ENCODE assay signal across 9 cellular contexts in the genomic region with DNA sequence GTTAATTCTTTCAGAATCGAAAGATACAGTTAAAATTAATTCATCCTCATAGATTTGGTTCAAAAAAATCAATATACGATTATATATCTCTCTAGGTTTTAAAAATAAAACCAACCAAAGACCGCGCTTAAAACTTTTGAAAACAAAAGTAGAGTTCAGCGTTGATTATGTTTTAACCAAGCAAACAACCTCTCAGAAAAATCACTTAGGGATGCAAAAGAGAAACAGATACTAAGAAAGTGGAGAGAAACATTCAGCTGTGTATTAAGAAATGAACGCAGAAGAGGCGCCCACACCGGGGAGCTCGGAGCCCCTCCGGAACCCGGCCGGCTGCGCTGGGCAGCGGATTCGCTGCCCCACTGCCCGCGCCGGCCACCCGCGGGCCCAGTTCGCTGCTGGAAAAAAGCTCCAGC. TPM values are rescaled to one million over a fixed set of nuclear protein-coding genes. Genes with fewer than 3 reads are reported as not detected.
A peak's percentile ranks its signal among the peaks of the same experiment; 100 is the strongest.
DNase-seq lines count a peak whose midpoint lies in the region; ATAC-seq and TF ChIP-seq lines count a peak whose summit lies in the region.
"Had no signal": no experiment of that assay in that cellular context is flagged by ENCODE, and none has a peak within 500 bp of the region (broad histone marks: within the 10 kb centered on the region; RNA-seq: fewer than 3 reads in every experiment).

No MANE protein-coding gene starts in this region.

- H3K9me3 ChIP-seq in A673 (ENCODE audit: low read depth, low read length, poor library complexity, severe bottlenecking) (no peaks in the 10 kb centered on the region), mucosa of descending colon (no peaks in the 10 kb centered on the region)

- TF ChIP-seq CTCF in A673 (conservative IDR thresholded peaks at IDR 0.05; ENCODE audit: low read depth, low read length) (no peak), mucosa of descending colon (IDR thresholded peaks at IDR 0.05) (no peak)

- POLR2A ChIA-PET in A673 (lab: Charles Lee; ENCODE audit: low non-redundant PET) = interaction anchor here (0.6 to 0.7 kb wide), 2 partner anchors 61 to 426 kb away, joined by 3 read pairs; no protein-coding TSS in a partner anchor

- H3K4me1 ChIP-seq in A673 (ENCODE audit: insufficient read depth, low read length, poor library complexity, severe bottlenecking) (peaks cover 4% of the 10 kb centered on the region), mucosa of descending colon (ENCODE audit: low read depth) (peaks cover 22% of the 10 kb centered on the region)

- no peak overlapping the region for H3K27ac ChIP-seq in A673 (ENCODE audit: low read depth, low read length, poor library complexity, severe bottlenecking)

- DNase-seq in A673 (ENCODE audit: low spot score) (no peak), H7 (no peak), mucosa of descending colon (no peak), UCSD-AML1 (lab: John Stamatoyannopoulos, UW; ENCODE audit: unreplicated experiment) (no peak)
- DNase-seq: GF-D8 had no signal

- no peak overlapping the region for H3K27ac Mint-ChIP-seq in activated T-helper 17 cell treated with anti-CD3 and anti-CD28 coated beads, Interleukin-2, amount 50 U/mL, for 72 hours

- CTCF ChIA-PET in A673 (lab: Charles Lee) = no interaction called here

- H3K4me3 Mint-ChIP-seq in activated T-helper 17 cell treated with anti-CD3 and anti-CD28 coated beads, Interleukin-2, amount 50 U/mL, for 72 hours = peak overlapping the region; percentile 58

- intact Hi-C loops in A673 (cut with micrococcal nuclease; ENCODE audit: unreplicated experiment) = loop anchor here (5.0 kb wide), 1 partner anchor 280 kb away; no protein-coding TSS in a partner anchor
- intact Hi-C loops in mucosa of descending colon (cut with DNase I, micrococcal nuclease) = no loop called here

- peaks cover 65% of the 10 kb centered on the region for H3K27me3 Mint-ChIP-seq in activated T-helper 17 cell treated with anti-CD3 and anti-CD28 coated beads, Interleukin-2, amount 50 U/mL, for 72 hours

- no TSS peak for BruUV-seq in A673 (replicated peaks; lab: Mats Ljungman, UMichigan)

- peaks cover 15% of the 10 kb centered on the region for H3K4me1 Mint-ChIP-seq in activated T-helper 17 cell treated with anti-CD3 and anti-CD28 coated beads, Interleukin-2, amount 50 U/mL, for 72 hours

- H3K27me3 ChIP-seq in A673 (replicated peaks; ENCODE audit: insufficient read depth, low read depth, low read length, poor library complexity) (peaks cover 60% of the 10 kb centered on the region), H7 (ENCODE audit: control insufficient read depth, insufficient read depth, low read length) (peaks cover 97% of the 10 kb centered on the region)

- H3K9me3 Mint-ChIP-seq in activated T-helper 17 cell treated with anti-CD3 and anti-CD28 coated beads, Interleukin-2, amount 50 U/mL, for 72 hours = no peaks in the 10 kb centered on the region

- no peaks in the 10 kb centered on the region for H3K36me3 ChIP-seq in A673 (ENCODE audit: insufficient read depth, low read length, poor library complexity, severe bottlenecking)
- H3K36me3 ChIP-seq in H7 (replicated peaks; ENCODE audit: control insufficient read depth, insufficient read depth, low read length) = no peaks in the 10 kb centered on the region
- H3K36me3 ChIP-seq in mucosa of descending colon (ENCODE audit: low read depth) = no peaks in the 10 kb centered on the region

- peaks cover 24% of the 10 kb centered on the region for H3K36me3 Mint-ChIP-seq in activated T-helper 17 cell treated with anti-CD3 and anti-CD28 coated beads, Interleukin-2, amount 50 U/mL, for 72 hours (ENCODE audit: low read depth)

- ATAC-seq in activated T-helper 17 cell treated with anti-CD3 and anti-CD28 coated beads, Interleukin-2, amount 50 U/mL, for 72 hours (replicated peaks) = no peak
- ATAC-seq in mucosa of descending colon (no peak), HG03521 (IDR thresholded peaks at IDR 0.05; ENCODE audit: unreplicated experiment) (no peak), HG03045 (IDR thresholded peaks at IDR 0.05; ENCODE audit: unreplicated experiment) (no peak), HG02973 (IDR thresholded peaks at IDR 0.05; ENCODE audit: unreplicated experiment) (no peak)

- H3K4me3 ChIP-seq in A673 (ENCODE audit: low read depth, low read length, poor library complexity, severe bottlenecking) (peak overlapping the region; percentile 66), H7 (ENCODE audit: insufficient read depth, low read depth, low read length) (peak overlapping the region; percentile 8; the same call in 1 of the 2 replicates), mucosa of descending colon (peak overlapping the region; percentile 28)

RNA-seq across cellular contexts. Expression of a gene that starts 1.4 kb away (rescaled TPM):
- 1.8 and 2.0 TPM in 2 replicates for total RNA-seq in A673 (2021)
- total RNA-seq in H7 (2014; rRNA removed; shearing (Covaris generic)) = not detected in 2 replicates
- not detected for total RNA-seq in activated T-helper 17 cell treated with anti-CD3 and anti-CD28 coated beads, Interleukin-2, amount 50 U/mL, for 72 hours
- total RNA-seq in mucosa of descending colon = 10 to 100 TPM in 1 of 3 donors, 1 to 10 TPM in 2; 5.0 to 10.7 (median 6.2) TPM

Comparison
In these comparisons a context has a peak if more than half of its experiments do, and no peak if none do; other contexts are left out.
1. H3K4me3 ChIP-seq: peak in every context shown above with its lines; median percentile 66 in A673; 28 in mucosa of descending colon; 8 in H7.